1 cellular context compared by ENCODE assay signal in the genomic region with DNA sequence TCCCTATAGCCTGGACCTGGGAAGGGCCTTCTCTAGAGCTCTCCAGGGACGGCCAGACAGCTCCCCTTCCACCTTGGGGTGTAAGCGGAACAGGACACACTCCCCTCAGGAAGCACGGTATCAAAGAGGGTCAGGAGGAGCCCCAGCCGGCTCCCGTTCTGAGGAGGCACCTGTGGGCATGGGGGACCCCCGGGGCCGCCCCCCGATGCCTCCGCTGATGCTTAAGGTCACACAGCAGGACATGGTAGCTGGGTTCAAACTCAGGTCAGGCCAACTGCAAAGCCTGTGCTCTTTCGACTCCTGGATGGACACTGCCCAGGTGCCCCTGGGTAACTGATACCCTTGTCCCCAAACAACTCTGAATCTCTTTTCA.
TF ChIP-seq lines count a peak whose summit lies in the region.

No MANE protein-coding gene starts in this region.

TF ChIP-seq in IMR-90, 13 proteins besides CTCF, POLR2A, EP300 and RAD21 (continued from another document):
- TF ChIP-seq MXI1 (IDR thresholded peaks at IDR 0.05; ENCODE audit: borderline replicate concordance, low read depth, low read length) (no peak), MAZ (IDR thresholded peaks at IDR 0.05; ENCODE audit: borderline replicate concordance, low read depth, low read length) (no peak), ELK1 (IDR thresholded peaks at IDR 0.05; ENCODE audit: borderline replicate concordance, low read depth, low read length) (no peak), MAFK (IDR thresholded peaks at IDR 0.05; ENCODE audit: low read depth, low read length) (no peak), NFE2L2 (IDR thresholded peaks at IDR 0.05; ENCODE audit: low read depth, low read length) (no peak), FOS (IDR thresholded peaks at IDR 0.05; ENCODE audit: low read depth, low read length) (no peak)
TF ChIP-seq in IMR-90: peak in this region for 0.
